9 cellular contexts compared by ENCODE assay signal in genomic region chr6:109595998-109596397, GRCh38.
A peak's percentile ranks its signal among the peaks of the same experiment; 100 is the strongest.
DNase-seq lines count a peak whose midpoint lies in the region; ATAC-seq and TF ChIP-seq lines count a peak whose summit lies in the region.
"Had no signal": no experiment of that assay in that cellular context is flagged by ENCODE, and none has a peak within 500 bp of the region (broad histone marks: within the 10 kb centered on the region; RNA-seq: fewer than 3 reads in every experiment).

No MANE protein-coding gene starts in this region.

- no peak overlapping the region for H3K4me2 ChIP-seq in neural progenitor cell

- H3K27ac Mint-ChIP-seq in activated naive CD4-positive, alpha-beta T cell treated with anti-CD3 and anti-CD28 coated beads, Interleukin-2, amount 50 U/mL, for 72 hours = no peak overlapping the region
- no peak overlapping the region for H3K27ac Mint-ChIP-seq in neural progenitor cell
- H3K27ac Mint-ChIP-seq: activated naive CD8-positive, alpha-beta T cell had no signal

- H3K9me3 ChIP-seq in neural progenitor cell (ENCODE audit: low read depth) = no peaks in the 10 kb centered on the region
- no peaks in the 10 kb centered on the region for H3K9me3 ChIP-seq in vagina

- no peaks in the 10 kb centered on the region for H3K4me1 Mint-ChIP-seq in neural progenitor cell

- no peaks in the 10 kb centered on the region for H3F3A ChIP-seq in neural progenitor cell (ENCODE audit: low read depth)

- H3K9me3 Mint-ChIP-seq in activated naive CD4-positive, alpha-beta T cell treated with anti-CD3 and anti-CD28 coated beads, Interleukin-2, amount 50 U/mL, for 72 hours = peaks cover 8 to 10% of the 10 kb centered on the region in 2 donors
- H3K9me3 Mint-ChIP-seq in neural progenitor cell = peaks cover 18% of the 10 kb centered on the region

- H3K27ac ChIP-seq in neural progenitor cell = no peak overlapping the region
- H3K27ac ChIP-seq in vagina = no peak overlapping the region

- no peaks in the 10 kb centered on the region for H3K4me1 ChIP-seq in neural progenitor cell
- no peaks in the 10 kb centered on the region for H3K4me1 ChIP-seq in vagina

- H3K36me3 ChIP-seq in neural progenitor cell = no peaks in the 10 kb centered on the region
- no peaks in the 10 kb centered on the region for H3K36me3 ChIP-seq in vagina

- no peaks in the 10 kb centered on the region for H3K79me2 ChIP-seq in neural progenitor cell (ENCODE audit: low read depth)

- no peak for DNase-seq in activated naive CD4-positive, alpha-beta T cell treated with anti-CD3 and anti-CD28 coated beads, Interleukin-2, amount 50 U/mL, for 72 hours (ENCODE audit: low spot score in 2 of 2)
- no peak for DNase-seq in activated naive CD4-positive, alpha-beta T cell treated with Interleukin-2 at 50 U/mL for 16 hours
- DNase-seq in NAMALWA (ENCODE audit: low spot score) = peak; percentile 51
- peak; percentile 5 for DNase-seq in astrocyte of the spinal cord (ENCODE audit: low read depth, low spot score)
- DNase-seq in neural progenitor cell (ENCODE audit: low spot score) = peak; percentile 44
- no peak for DNase-seq in anterior cingulate cortex (lab: John Stamatoyannopoulos, UW)
- DNase-seq in vagina (ENCODE audit: extremely low spot score in 2 of 2) = no peak

- H4K20me1 ChIP-seq in neural progenitor cell (ENCODE audit: low read depth) = no peaks in the 10 kb centered on the region

- no peak overlapping the region for H3K4me3 Mint-ChIP-seq in neural progenitor cell
- H3K4me3 Mint-ChIP-seq: activated naive CD8-positive, alpha-beta T cell had no signal

- no peaks in the 10 kb centered on the region for H3K27me3 ChIP-seq in neural progenitor cell
- H3K27me3 ChIP-seq in vagina = no peaks in the 10 kb centered on the region

- in situ Hi-C loops in astrocyte of the spinal cord (cut with HindIII; ENCODE audit: low sequenced_read_pairs) = no loop called here

- no peak overlapping the region for H3K9ac ChIP-seq in neural progenitor cell

- intact Hi-C loops in vagina (cut with DNase I) = no loop called here

- H3K36me3 Mint-ChIP-seq in activated naive CD4-positive, alpha-beta T cell treated with anti-CD3 and anti-CD28 coated beads, Interleukin-2, amount 50 U/mL, for 72 hours = peaks cover 13 to 25% of the 10 kb centered on the region in 2 donors
- no peaks in the 10 kb centered on the region for H3K36me3 Mint-ChIP-seq in neural progenitor cell

- peaks cover 3% of the 10 kb centered on the region for H3K27me3 Mint-ChIP-seq in neural progenitor cell (ENCODE audit: insufficient read depth, low read depth)
- H3K27me3 Mint-ChIP-seq: activated naive CD8-positive, alpha-beta T cell had no signal

- ATAC-seq in activated naive CD4-positive, alpha-beta T cell treated with anti-CD3 and anti-CD28 coated beads, Interleukin-2, amount 50 U/mL, for 72 hours = peak; percentile 39 to 59
- no peak for ATAC-seq in GM21529 (IDR thresholded peaks at IDR 0.05; ENCODE audit: unreplicated experiment)

- no peak overlapping the region for H2AFZ ChIP-seq in neural progenitor cell (replicated peaks)

- peak; percentile 49 for TF ChIP-seq CTCF in astrocyte of the spinal cord (IDR thresholded peaks at IDR 0.05; ENCODE audit: low read depth, low read length)
- TF ChIP-seq CTCF in neural progenitor cell (IDR thresholded peaks at IDR 0.05) = peak; percentile 54
- no peak for TF ChIP-seq CTCF in vagina (IDR thresholded peaks at IDR 0.05)

- no peak overlapping the region for H3K4me3 ChIP-seq in astrocyte of the spinal cord (ENCODE audit: low read depth, low read length)
- no peak overlapping the region for H3K4me3 ChIP-seq in neural progenitor cell
- no peak overlapping the region for H3K4me3 ChIP-seq in vagina

- no peak for TF ChIP-seq POLR2A in vagina (IDR thresholded peaks at IDR 0.05)

Comparison
In these comparisons a context has a peak if more than half of its experiments do, and no peak if none do; other contexts are left out.
1. DNase-seq: peak in NAMALWA (single experiment), astrocyte of the spinal cord (single experiment) and neural progenitor cell (single experiment); none in activated naive CD4-positive, alpha-beta T cell treated with anti-CD3 and anti-CD28 coated beads, Interleukin-2, amount 50 U/mL, for 72 hours (0 of 2), activated naive CD4-positive, alpha-beta T cell treated with Interleukin-2 at 50 U/mL for 16 hours (single experiment), anterior cingulate cortex (0 of 58) and vagina (0 of 2).
2. CTCF ChIP-seq: peak in astrocyte of the spinal cord (single experiment) and neural progenitor cell (single experiment); none in vagina (0 of 3).